Comparison of ENCODE assay signal across 15 cellular contexts in the genomic region with DNA sequence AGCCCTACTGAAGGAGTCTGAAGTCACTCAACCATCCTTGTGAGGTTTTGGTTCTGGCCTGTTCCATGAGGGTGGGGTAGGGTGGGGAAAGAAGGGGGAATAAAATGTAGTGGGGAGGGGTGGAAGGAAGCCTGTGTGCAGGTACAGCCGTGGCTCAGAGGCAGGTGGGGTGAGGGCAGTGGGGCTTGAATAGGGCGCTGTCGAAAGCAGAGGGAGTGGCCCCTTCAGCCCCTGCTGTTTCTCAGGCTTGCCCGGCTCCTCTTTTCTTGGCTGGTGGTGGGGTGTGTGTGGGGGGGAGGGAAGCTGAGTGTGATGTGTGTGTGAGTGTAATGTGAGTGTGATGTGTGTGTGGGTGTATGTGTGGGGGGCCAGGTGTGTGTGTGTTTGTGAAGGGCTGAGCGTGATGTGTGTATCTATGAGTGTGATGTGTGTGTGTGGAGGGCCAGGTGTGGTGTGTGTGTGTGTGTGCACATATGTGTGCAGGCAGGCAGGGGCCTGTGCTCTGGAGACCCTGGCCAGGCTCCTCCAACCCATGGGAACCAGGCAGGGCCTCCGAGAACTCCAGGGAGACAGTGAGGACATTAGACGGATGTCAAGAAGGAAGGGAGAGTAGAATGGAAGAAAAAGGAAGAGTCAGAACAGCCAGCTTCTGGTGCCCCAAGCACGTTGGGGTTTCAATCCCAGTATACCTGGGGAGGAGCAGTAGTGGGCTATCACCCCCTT. TPM values are rescaled to one million over a fixed set of nuclear protein-coding genes. Genes with fewer than 3 reads are reported as not detected.
DNase-seq lines count a peak whose midpoint lies in the region; ATAC-seq and TF ChIP-seq lines count a peak whose summit lies in the region.
"Had no signal": no experiment of that assay in that cellular context is flagged by ENCODE, and none has a peak within 500 bp of the region (broad histone marks: within the 10 kb centered on the region; RNA-seq: fewer than 3 reads in every experiment).

No MANE protein-coding gene starts in this region.

- H3K27ac ChIP-seq in HUES64 (ENCODE audit: low read depth, low read length) (peak overlapping the region; percentile 94), adrenal gland (peak overlapping the region in 4 of 5 donors; percentile 15 to 81 (median 56)), testis (peak overlapping the region; percentile 20 to 31)
- H3K27ac ChIP-seq: C4-2B, HL-60, SK-N-MC had no signal

- ATAC-seq in GM21360 (IDR thresholded peaks at IDR 0.05; ENCODE audit: unreplicated experiment): no peak

- intact Hi-C loops in adrenal gland (cut with DNase I): no loop called here
- intact Hi-C loops in testis (cut with DNase I; ENCODE audit: low total_unique reads): no loop called here

- no peak overlapping the region for H3K9ac ChIP-seq in HUES64 (ENCODE audit: low read depth, low read length)

- DNase-seq in adrenal gland: no peak
- DNase-seq in left kidney (ENCODE audit: low read depth, low spot score): peak; percentile 38
- DNase-seq in testis: no peak
- no peak for DNase-seq in NCI-H510A treated with DMSO at 0.1 percent for 48 hours (lab: John Stamatoyannopoulos, UW)
- DNase-seq in stimulated activated CD4-positive, alpha-beta T cell treated with anti-CD3 and anti-CD28 coated beads, Interleukin-15, amount 100 ng/mL, for 24 hours: no peak
- DNase-seq: activated naive CD4-positive, alpha-beta T cell treated with anti-CD3 and anti-CD28 coated beads, Interleukin-2, amount 50 U/mL, for 16 hours; GOT3; NCI-H2107; stimulated activated CD4-positive, alpha-beta T cell treated with anti-CD3 and anti-CD28 coated beads, Interleukin-4, amount 100 ng/mL, for 1 hour had no signal

- H3K9me3 ChIP-seq in HUES64 (ENCODE audit: insufficient read depth, low read depth, low read length) (no peaks in the 10 kb centered on the region), adrenal gland (replicated peaks in 1 of 3) (no peaks in the 10 kb centered on the region), testis (no peaks in the 10 kb centered on the region)
- H3K9me3 ChIP-seq: right atrium auricular region had no signal

- TF ChIP-seq CTCF in adrenal gland (IDR thresholded peaks at IDR 0.05) (no peak), testis (IDR thresholded peaks at IDR 0.05) (no peak)

- no peak for TF ChIP-seq POLR2A in adrenal gland (IDR thresholded peaks at IDR 0.05)
- no peak for TF ChIP-seq POLR2A in testis (IDR thresholded peaks at IDR 0.05)

- no peaks in the 10 kb centered on the region for H3K27me3 ChIP-seq in HUES64 (ENCODE audit: insufficient read depth, low read length)
- no peaks in the 10 kb centered on the region for H3K27me3 ChIP-seq in adrenal gland
- H3K27me3 ChIP-seq in testis: no peaks in the 10 kb centered on the region
- H3K27me3 ChIP-seq: right atrium auricular region had no signal

- peaks cover 69% of the 10 kb centered on the region for H3K4me1 ChIP-seq in HUES64 (ENCODE audit: insufficient read depth, low read length)
- H3K4me1 ChIP-seq in adrenal gland (replicated peaks in 1 of 2): peaks cover 23 to 73% of the 10 kb centered on the region in 2 donors
- peaks cover 45% of the 10 kb centered on the region for H3K4me1 ChIP-seq in testis

- no peak overlapping the region for H3K4me3 ChIP-seq in HUES64 (ENCODE audit: low read length)
- no peak overlapping the region for H3K4me3 ChIP-seq in adrenal gland
- H3K4me3 ChIP-seq in testis: no peak overlapping the region
- H3K4me3 ChIP-seq: right atrium auricular region, SK-N-MC had no signal

- H3K36me3 ChIP-seq in HUES64 (ENCODE audit: insufficient read depth, low read length): no peaks in the 10 kb centered on the region
- H3K36me3 ChIP-seq in adrenal gland (replicated peaks in 1 of 2): no peaks in the 10 kb centered on the region
- no peaks in the 10 kb centered on the region for H3K36me3 ChIP-seq in testis (ENCODE audit: low read depth, missing control alignments)
- H3K36me3 ChIP-seq: right atrium auricular region had no signal

- WGBS in HUES64: 59% methylated on average over 8 of the region's 8 CpGs
- WGBS in adrenal gland, 4 donors: 83 to 89% (median 88%) methylated on average over 7 to 8 of the region's 8 CpGs
- WGBS in testis, 2 donors: 79 to 85% methylated on average over 7 to 8 of the region's 8 CpGs

RNA-seq across cellular contexts. Expression of a gene that starts 9.0 kb away (rescaled TPM):
- polyA plus RNA-seq in HUES64 (2013, experiment 1 of 2): 65.5 TPM
- 75.1 TPM for polyA plus RNA-seq in HUES64 (2013, experiment 2 of 2)
- 10 to 100 TPM; 13.7 to 44.5 (median 28.7) TPM for total RNA-seq in adrenal gland
- polyA plus RNA-seq in adrenal gland: 10 to 100 TPM; 10.1 to 23.6 (median 10.3) TPM
- total RNA-seq in testis: 10 to 100 TPM; 29.1 to 33.4 TPM
- 17.8 TPM for polyA plus RNA-seq in testis (ENCODE audit: insufficient read depth, low read depth, low replicate concordance)

Comparison
In these comparisons a context has a peak if more than half of its experiments do, and no peak if none do; other contexts are left out.
1. H3K27ac ChIP-seq: peak in every context shown above with its lines; median percentile 94 in HUES64; 56 in adrenal gland; 26 in testis.